Comparison of ENCODE assay signal across 2 cellular contexts in the genomic region with DNA sequence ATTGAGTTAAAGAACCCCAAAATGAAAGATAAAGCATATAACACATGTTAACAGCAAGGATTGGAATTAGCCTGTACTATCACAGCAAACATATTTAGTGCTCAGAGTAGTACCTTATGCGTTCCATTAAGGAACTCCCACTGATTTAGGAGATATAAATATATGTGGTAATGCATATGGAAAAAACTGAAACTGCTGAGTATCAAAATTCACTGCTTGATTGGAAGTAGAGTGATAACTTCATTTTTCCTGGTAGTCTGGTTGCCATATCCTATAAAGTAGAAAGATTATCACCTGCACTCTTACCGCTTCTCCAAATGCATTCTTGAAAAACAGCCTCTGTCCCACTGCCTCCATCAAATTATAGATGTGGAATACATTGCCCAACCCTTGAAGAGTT.
A peak's percentile ranks its signal among the peaks of the same experiment; 100 is the strongest.
TF ChIP-seq lines count a peak whose summit lies in the region.

No MANE protein-coding gene starts in this region.

TF ChIP-seq in IMR-90, 13 proteins besides CTCF, POLR2A, EP300 and RAD21:
- no peak for TF ChIP-seq RCOR1 (IDR thresholded peaks at IDR 0.05; ENCODE audit: insufficient replicate concordance, low read length)
- peak; percentile 14; the same call in 1 of the 2 replicates for TF ChIP-seq MAFK (IDR thresholded peaks at IDR 0.05; ENCODE audit: low read depth, low read length)

TF ChIP-seq in K562, 482 proteins besides CTCF, POLR2A, EP300 and RAD21:
- TF ChIP-seq GATAD2A (IDR thresholded peaks at IDR 0.05) (no peak), ZNF316 (IDR thresholded peaks at IDR 0.05) (peak; percentile 65), C11orf30 (IDR thresholded peaks at IDR 0.05; ENCODE audit: low read depth) (peak; percentile 44; the same call in 1 of the 2 replicates), ZNF140 (CRISPR knock-in tag; IDR thresholded peaks at IDR 0.05) (no peak)
- TF ChIP-seq, protein P1, sequence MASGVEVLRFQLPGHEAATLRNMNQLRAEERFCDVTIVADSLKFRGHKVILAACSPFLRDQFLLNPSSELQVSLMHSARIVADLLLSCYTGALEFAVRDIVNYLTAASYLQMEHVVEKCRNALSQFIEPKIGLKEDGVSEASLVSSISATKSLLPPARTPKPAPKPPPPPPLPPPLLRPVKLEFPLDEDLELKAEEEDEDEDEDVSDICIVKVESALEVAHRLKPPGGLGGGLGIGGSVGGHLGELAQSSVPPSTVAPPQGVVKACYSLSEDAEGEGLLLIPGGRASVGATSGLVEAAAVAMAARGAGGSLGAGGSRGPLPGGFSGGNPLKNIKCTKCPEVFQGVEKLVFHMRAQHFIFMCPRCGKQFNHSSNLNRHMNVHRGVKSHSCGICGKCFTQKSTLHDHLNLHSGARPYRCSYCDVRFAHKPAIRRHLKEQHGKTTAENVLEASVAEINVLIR (CRISPR knock-in tag; IDR thresholded peaks at IDR 0.05): no peak
